21 cellular contexts compared by ENCODE assay signal in genomic region chr2:213187386-213187785, GRCh38. TPM values are rescaled to one million over a fixed set of nuclear protein-coding genes. Genes with fewer than 3 reads are reported as not detected.
DNase-seq lines count a peak whose midpoint lies in the region; ATAC-seq and TF ChIP-seq lines count a peak whose summit lies in the region.
"Had no signal": no experiment of that assay in that cellular context is flagged by ENCODE, and none has a peak within 500 bp of the region (broad histone marks: within the 10 kb centered on the region; RNA-seq: fewer than 3 reads in every experiment).

No MANE protein-coding gene starts in this region.

- H3K9me3 Mint-ChIP-seq in T-helper 2 cell treated with Interferon-gamma antibody and Interleukin-4, amounts not matched to agents 5 μg/mL and 100 μg/mL, for 36 hours = no peaks in the 10 kb centered on the region
- no peaks in the 10 kb centered on the region for H3K9me3 Mint-ChIP-seq in MCF 10A (ENCODE audit: unreplicated experiment)
- H3K9me3 Mint-ChIP-seq: activated naive CD4-positive, alpha-beta T cell treated with anti-CD3 and anti-CD28 coated beads for 36 hours; activated T-cell treated with anti-CD3 and anti-CD28 coated beads, Interleukin-2, amount 50 U/mL, for 24 hours; central memory CD8-positive, alpha-beta T cell; natural killer cell had no signal

- H3K27ac ChIP-seq in HUES48 (ENCODE audit: low read depth, low read length) (peak overlapping the region; percentile 90), right lobe of liver (no peak overlapping the region)
- H3K27ac ChIP-seq: C4-2B, gastrocnemius medialis, parathyroid adenoma, upper lobe of right lung had no signal

- H3K27me3 ChIP-seq in HUES48 (ENCODE audit: control insufficient read depth, insufficient read depth, low read length) = no peaks in the 10 kb centered on the region
- H3K27me3 ChIP-seq in right lobe of liver = no peaks in the 10 kb centered on the region
- H3K27me3 ChIP-seq: gastrocnemius medialis, upper lobe of right lung had no signal

- H3K36me3 Mint-ChIP-seq in T-helper 2 cell treated with Interferon-gamma antibody and Interleukin-4, amounts not matched to agents 5 μg/mL and 100 μg/mL, for 36 hours (ENCODE audit: low read depth) = no peaks in the 10 kb centered on the region
- no peaks in the 10 kb centered on the region for H3K36me3 Mint-ChIP-seq in MCF 10A (ENCODE audit: insufficient read depth, unreplicated experiment)
- H3K36me3 Mint-ChIP-seq: natural killer cell had no signal

- intact Hi-C loops in right lobe of liver (cut with DNase I) (no loop called here), MCF 10A (cut with micrococcal nuclease) (no loop called here)

- H3K27me3 Mint-ChIP-seq in T-helper 2 cell treated with Interferon-gamma antibody and Interleukin-4, amounts not matched to agents 5 μg/mL and 100 μg/mL, for 36 hours (ENCODE audit: low read depth) = peaks cover 4% of the 10 kb centered on the region
- no peaks in the 10 kb centered on the region for H3K27me3 Mint-ChIP-seq in MCF 10A (ENCODE audit: insufficient read depth, unreplicated experiment)
- H3K27me3 Mint-ChIP-seq: activated T-cell treated with anti-CD3 and anti-CD28 coated beads, Interleukin-2, amount 50 U/mL, for 24 hours; central memory CD8-positive, alpha-beta T cell had no signal

- no peak overlapping the region for H3K4me3 ChIP-seq in AG10803 (ENCODE audit: low read length)
- no peak overlapping the region for H3K4me3 ChIP-seq in HUES48 (ENCODE audit: low read depth, low read length)
- no peak overlapping the region for H3K4me3 ChIP-seq in choroid plexus epithelial cell (ENCODE audit: low read depth, low read length)
- no peak overlapping the region for H3K4me3 ChIP-seq in right lobe of liver
- H3K4me3 ChIP-seq: gastrocnemius medialis, upper lobe of right lung had no signal

- H3K9me3 ChIP-seq in HUES48 (ENCODE audit: control insufficient read depth, insufficient read depth, low read length) = 0 out of 2 replicates have a peak, but pooled peaks cover 3% of the 10 kb centered on the region
- no peaks in the 10 kb centered on the region for H3K9me3 ChIP-seq in right lobe of liver
- H3K9me3 ChIP-seq: gastrocnemius medialis, upper lobe of right lung had no signal

- POLR2A ChIA-PET in MCF 10A (lab: Yijun Ruan, JAX) = no interaction called here

- ATAC-seq in right lobe of liver = peak; percentile 40 to 86 (median 77)
- ATAC-seq in HG03521 (IDR thresholded peaks at IDR 0.05; ENCODE audit: unreplicated experiment) = no peak
- ATAC-seq: gastrocnemius medialis, natural killer cell had no signal

- 23% methylated on average over 3 of the region's 3 CpGs for WGBS in right lobe of liver (ENCODE audit: insufficient coverage, low coverage, low lambda C conversion rate, missing lambda C conversion rate)

- H3K9ac ChIP-seq in HUES48 (ENCODE audit: low read depth, low read length) = no peak overlapping the region
- H3K9ac ChIP-seq: parathyroid adenoma had no signal

- CTCF ChIA-PET in MCF 10A (lab: Yijun Ruan, JAX) = interaction anchor here (0.7 kb wide), 1 partner anchor 37 kb away, joined by 3 read pairs; no protein-coding TSS in a partner anchor

- TF ChIP-seq CTCF in AG10803 (conservative IDR thresholded peaks at IDR 0.05; ENCODE audit: low read length) (no peak), choroid plexus epithelial cell (conservative IDR thresholded peaks at IDR 0.05; ENCODE audit: low read depth, low read length) (no peak), right lobe of liver (IDR thresholded peaks at IDR 0.05) (no peak), MCF 10A (IDR thresholded peaks at IDR 0.05; ENCODE audit: unreplicated experiment) (no peak)

- no peaks in the 10 kb centered on the region for H3K4me1 Mint-ChIP-seq in T-helper 2 cell treated with Interferon-gamma antibody and Interleukin-4, amounts not matched to agents 5 μg/mL and 100 μg/mL, for 36 hours (ENCODE audit: low read depth)
- peaks cover 8% of the 10 kb centered on the region for H3K4me1 Mint-ChIP-seq in MCF 10A (ENCODE audit: insufficient read depth, unreplicated experiment)
- H3K4me1 Mint-ChIP-seq: central memory CD8-positive, alpha-beta T cell; natural killer cell had no signal

- TF ChIP-seq POLR2A in right lobe of liver (IDR thresholded peaks at IDR 0.05) = no peak

- H3K27ac Mint-ChIP-seq in T-helper 2 cell treated with Interferon-gamma antibody and Interleukin-4, amounts not matched to agents 5 μg/mL and 100 μg/mL, for 36 hours = no peak overlapping the region
- no peak overlapping the region for H3K27ac Mint-ChIP-seq in MCF 10A (ENCODE audit: low read depth, unreplicated experiment)
- H3K27ac Mint-ChIP-seq: activated naive CD4-positive, alpha-beta T cell treated with anti-CD3 and anti-CD28 coated beads for 36 hours; activated T-cell treated with anti-CD3 and anti-CD28 coated beads, Interleukin-2, amount 50 U/mL, for 24 hours; natural killer cell had no signal

- H3K36me3 ChIP-seq in HUES48 (ENCODE audit: control insufficient read depth, insufficient read depth, low read length) (no peaks in the 10 kb centered on the region), right lobe of liver (no peaks in the 10 kb centered on the region)
- H3K36me3 ChIP-seq: gastrocnemius medialis, upper lobe of right lung had no signal

- DNase-seq in AG10803 (ENCODE audit: low read depth) = peak; percentile 31
- DNase-seq in choroid plexus epithelial cell (ENCODE audit: low read depth) = peak; percentile 34
- DNase-seq in right lobe of liver = no peak
- no peak for DNase-seq in T-helper 2 cell treated with Interferon-gamma antibody and Interleukin-4, amounts not matched to agents 5 μg/mL and 100 μg/mL, for 36 hours (ENCODE audit: low spot score)
- DNase-seq in MCF 10A (ENCODE audit: unreplicated experiment) = no peak
- DNase-seq in mesenteric fat pad (ENCODE audit: low spot score) = no peak
- DNase-seq: activated naive CD4-positive, alpha-beta T cell treated with anti-CD3 and anti-CD28 coated beads for 36 hours; activated T-cell treated with anti-CD3 and anti-CD28 coated beads, Interleukin-2, amount 50 U/mL, for 24 hours; amygdala; gastrocnemius medialis; mesendoderm; natural killer cell; NCI-H187; NCI-H69; upper lobe of right lung had no signal

- no peak overlapping the region for H3K4me3 Mint-ChIP-seq in T-helper 2 cell treated with Interferon-gamma antibody and Interleukin-4, amounts not matched to agents 5 μg/mL and 100 μg/mL, for 36 hours
- H3K4me3 Mint-ChIP-seq in MCF 10A (ENCODE audit: unreplicated experiment) = no peak overlapping the region
- H3K4me3 Mint-ChIP-seq: activated naive CD4-positive, alpha-beta T cell treated with anti-CD3 and anti-CD28 coated beads for 36 hours; activated T-cell treated with anti-CD3 and anti-CD28 coated beads, Interleukin-2, amount 50 U/mL, for 24 hours; central memory CD8-positive, alpha-beta T cell; natural killer cell had no signal

- BruUV-seq in MCF 10A (replicated peaks; lab: Mats Ljungman, UMichigan) = no TSS peak

- H3K4me1 ChIP-seq in HUES48 (ENCODE audit: control insufficient read depth, insufficient read depth, low read length) (peaks cover 54% of the 10 kb centered on the region), right lobe of liver (peaks cover 0 to 5% (median 0%) of the 10 kb centered on the region in 4 donors)
- H3K4me1 ChIP-seq: gastrocnemius medialis, parathyroid adenoma, upper lobe of right lung had no signal

RNA-seq across cellular contexts. Expression of gene IKZF2, which starts 36.0 kb away (rescaled TPM):
- total RNA-seq in right lobe of liver (1 to 10 TPM; 1.1 to 4.1 (median 1.9) TPM), MCF 10A (2022) (6.0 and 8.8 TPM in 2 replicates), mesenteric fat pad (7.6 TPM)
- total RNA-seq: G401 had no signal

Comparison
In these comparisons a context has a peak if more than half of its experiments do, and no peak if none do; other contexts are left out.
1. DNase-seq: peak in AG10803 (single experiment) and choroid plexus epithelial cell (single experiment); none in right lobe of liver (0 of 3), T-helper 2 cell treated with Interferon-gamma antibody and Interleukin-4, amounts not matched to agents 5 μg/mL and 100 μg/mL, for 36 hours (single experiment), MCF 10A (single experiment) and mesenteric fat pad (single experiment).